ENCODE assay signal across 13 cellular contexts in genomic region chr22:24485608-24486007, GRCh38. TPM values are rescaled to one million over a fixed set of nuclear protein-coding genes. Genes with fewer than 3 reads are reported as not detected.
DNase-seq lines count a peak whose midpoint lies in the region; ATAC-seq and TF ChIP-seq lines count a peak whose summit lies in the region.
"Had no signal": no experiment of that assay in that cellular context is flagged by ENCODE, and none has a peak within 500 bp of the region (broad histone marks: within the 10 kb centered on the region; RNA-seq: fewer than 3 reads in every experiment).

No MANE protein-coding gene starts in this region.

- H4K12ac ChIP-seq in trophoblast cell (ENCODE audit: low read depth, low read length): no peak overlapping the region

- no peak overlapping the region for H2BK12ac ChIP-seq in trophoblast cell (ENCODE audit: low read length)

- no peaks in the 10 kb centered on the region for H3K79me2 ChIP-seq in trophoblast cell (ENCODE audit: control insufficient read depth, insufficient read depth, low read length, poor library complexity)

- H3K4me3 ChIP-seq in heart left ventricle (no peak overlapping the region), left ventricle myocardium inferior (no peak overlapping the region), upper lobe of right lung (no peak overlapping the region), trophoblast cell (ENCODE audit: low read depth, low read length) (no peak overlapping the region)
- H3K4me3 ChIP-seq: cardiac muscle cell, lung, vagina had no signal

- H3K9me3 ChIP-seq in heart left ventricle (no peaks in the 10 kb centered on the region), left ventricle myocardium inferior (replicated peaks) (no peaks in the 10 kb centered on the region), upper lobe of right lung (no peaks in the 10 kb centered on the region), trophoblast cell (ENCODE audit: insufficient read depth, low read depth, low read length) (no peaks in the 10 kb centered on the region)
- H3K9me3 ChIP-seq: vagina had no signal

- DNase-seq in heart left ventricle (no peak), cardiac septum (ENCODE audit: low spot score) (no peak), left ventricle myocardium inferior (no peak), upper lobe of right lung (no peak), trophoblast cell (no peak)
- DNase-seq in effector CD4-positive, alpha-beta T cell: no peak
- DNase-seq: NCI-H1105, T1000 had no signal

- ATAC-seq in heart left ventricle (peak in 2 of 4 donors; percentile 56 to 76), SK-N-SH treated with all-trans-retinoic acid at 6 μM for 48 hours (peak; percentile 63), upper lobe of right lung (no peak), HG03159 (IDR thresholded peaks at IDR 0.05; ENCODE audit: unreplicated experiment) (no peak)

- intact Hi-C loops in heart left ventricle (cut with DNase I) (loop anchor here in 4 of 10 donors (2.0 to 10.0 kb wide), 4 partner anchors 63 to 163 kb away; no protein-coding TSS in a partner anchor), cardiac septum (cut with DNase I) (loop anchor here (5.0 kb wide), 2 partner anchors 43 to 63 kb away; no protein-coding TSS in a partner anchor), left ventricle myocardium inferior (cut with micrococcal nuclease) (loop anchor here (10.0 kb wide), 1 partner anchor 61 kb away; the partner anchor contains the start of gene ADORA2A), upper lobe of right lung (cut with DNase I) (no loop called here)

- H2BK5ac ChIP-seq in trophoblast cell (ENCODE audit: low read depth, low read length, poor library complexity): no peak overlapping the region

- no peak overlapping the region for H4K91ac ChIP-seq in trophoblast cell (ENCODE audit: low read depth, low read length)

- H3K36me3 ChIP-seq in heart left ventricle (no peaks in the 10 kb centered on the region), left ventricle myocardium inferior (no peaks in the 10 kb centered on the region), upper lobe of right lung (no peaks in the 10 kb centered on the region), trophoblast cell (ENCODE audit: control insufficient read depth in 1 of 2, insufficient read depth in 2 of 2, low read length in 2 of 2) (no peaks in the 10 kb centered on the region)
- H3K36me3 ChIP-seq: cardiac muscle cell, vagina had no signal

- TF ChIP-seq POLR2A in heart left ventricle (IDR thresholded peaks at IDR 0.05): no peak

- H3K27me3 ChIP-seq in heart left ventricle (no peaks in the 10 kb centered on the region), left ventricle myocardium inferior (ENCODE audit: low read depth) (no peaks in the 10 kb centered on the region), upper lobe of right lung (no peaks in the 10 kb centered on the region), trophoblast cell (ENCODE audit: insufficient read depth, low read length) (no peaks in the 10 kb centered on the region)
- H3K27me3 ChIP-seq: cardiac muscle cell, vagina had no signal

- no peak overlapping the region for H3K18ac ChIP-seq in trophoblast cell (ENCODE audit: low read length)

- H3K9ac ChIP-seq in trophoblast cell (ENCODE audit: low read length): no peak overlapping the region

- H3K27ac ChIP-seq in heart left ventricle: no peak overlapping the region
- no peak overlapping the region for H3K27ac ChIP-seq in left ventricle myocardium inferior (replicated peaks)
- no peak overlapping the region for H3K27ac ChIP-seq in upper lobe of right lung
- no peak overlapping the region for H3K27ac ChIP-seq in trophoblast cell (ENCODE audit: low read depth, low read length)
- H3K27ac ChIP-seq: cardiac muscle cell, vagina had no signal

- no peak overlapping the region for H3K4ac ChIP-seq in trophoblast cell (ENCODE audit: low read depth, low read length)

- no peak overlapping the region for H3K4me2 ChIP-seq in trophoblast cell (ENCODE audit: low read length)

- H3K79me1 ChIP-seq in trophoblast cell (ENCODE audit: low read length): no peaks in the 10 kb centered on the region

- 47 to 61% (median 53%) methylated on average over 3 of the region's 3 CpGs for WGBS in heart left ventricle, 4 donors
- WGBS in trophoblast cell (ENCODE audit: extremely low coverage, insufficient coverage, insufficient read length): no CpG with 5 or more reads among the region's 3 CpGs

- H2BK120ac ChIP-seq in trophoblast cell (ENCODE audit: insufficient read depth, low read length, poor library complexity): no peak overlapping the region

- no peak overlapping the region for H2AK5ac ChIP-seq in trophoblast cell (ENCODE audit: low read length)

- no peak overlapping the region for H4K8ac ChIP-seq in trophoblast cell (ENCODE audit: low read depth, low read length)

- TF ChIP-seq CTCF in heart left ventricle (IDR thresholded peaks at IDR 0.05): peak in 11 of 12 donors; percentile 32 to 66 (median 50)
- TF ChIP-seq CTCF in left ventricle myocardium inferior (IDR thresholded peaks at IDR 0.05; ENCODE audit: borderline replicate concordance): peak; percentile 68
- TF ChIP-seq CTCF in upper lobe of right lung (IDR thresholded peaks at IDR 0.05): peak; percentile 35

- no peak overlapping the region for H3K23ac ChIP-seq in trophoblast cell (ENCODE audit: low read length)

- no peak overlapping the region for H3K14ac ChIP-seq in trophoblast cell (ENCODE audit: low read length)

- H2AFZ ChIP-seq in trophoblast cell (ENCODE audit: insufficient read depth, low read length, poor library complexity): no peak overlapping the region

- H3K4me1 ChIP-seq in heart left ventricle (peaks cover 0 to 37% (median 5%) of the 10 kb centered on the region in 12 donors), left ventricle myocardium inferior (peaks cover 18% of the 10 kb centered on the region), upper lobe of right lung (peaks cover 19% of the 10 kb centered on the region), trophoblast cell (ENCODE audit: control insufficient read depth in 1 of 2, insufficient read depth in 2 of 2, low read length in 2 of 2) (no peaks in the 10 kb centered on the region)

TF ChIP-seq in SK-N-SH treated with all-trans-retinoic acid at 6 μM for 48 hours, 23 proteins besides CTCF, POLR2A, EP300 and RAD21:
- TF ChIP-seq ZNF70 (CRISPR knock-in tag; IDR thresholded peaks at IDR 0.05): no peak
- TF ChIP-seq, protein P1, sequence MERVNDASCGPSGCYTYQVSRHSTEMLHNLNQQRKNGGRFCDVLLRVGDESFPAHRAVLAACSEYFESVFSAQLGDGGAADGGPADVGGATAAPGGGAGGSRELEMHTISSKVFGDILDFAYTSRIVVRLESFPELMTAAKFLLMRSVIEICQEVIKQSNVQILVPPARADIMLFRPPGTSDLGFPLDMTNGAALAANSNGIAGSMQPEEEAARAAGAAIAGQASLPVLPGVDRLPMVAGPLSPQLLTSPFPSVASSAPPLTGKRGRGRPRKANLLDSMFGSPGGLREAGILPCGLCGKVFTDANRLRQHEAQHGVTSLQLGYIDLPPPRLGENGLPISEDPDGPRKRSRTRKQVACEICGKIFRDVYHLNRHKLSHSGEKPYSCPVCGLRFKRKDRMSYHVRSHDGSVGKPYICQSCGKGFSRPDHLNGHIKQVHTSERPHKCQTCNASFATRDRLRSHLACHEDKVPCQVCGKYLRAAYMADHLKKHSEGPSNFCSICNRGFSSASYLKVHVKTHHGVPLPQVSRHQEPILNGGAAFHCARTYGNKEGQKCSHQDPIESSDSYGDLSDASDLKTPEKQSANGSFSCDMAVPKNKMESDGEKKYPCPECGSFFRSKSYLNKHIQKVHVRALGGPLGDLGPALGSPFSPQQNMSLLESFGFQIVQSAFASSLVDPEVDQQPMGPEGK (CRISPR knock-in tag; IDR thresholded peaks at IDR 0.05; ENCODE audit: borderline replicate concordance): no peak
- TF ChIP-seq CREB5 (CRISPR knock-in tag; IDR thresholded peaks at IDR 0.05; ENCODE audit: low read depth): no peak
- no peak for TF ChIP-seq ESRRG (CRISPR knock-in tag; IDR thresholded peaks at IDR 0.05)
- TF ChIP-seq ZFP3 (CRISPR knock-in tag; IDR thresholded peaks at IDR 0.05): no peak
- TF ChIP-seq ISL1 (CRISPR knock-in tag; IDR thresholded peaks at IDR 0.05): no peak
- no peak for TF ChIP-seq GLIS3 (CRISPR knock-in tag; IDR thresholded peaks at IDR 0.05)

RNA-seq across cellular contexts. Expression of gene UPB1, which starts 9.5 kb away (rescaled TPM):
- total RNA-seq in heart left ventricle (1 to 10 TPM in 3 of 9 donors, under 1 TPM in 6; 0.35 to 1.9 (median 0.80) TPM), cardiac septum (0.67 TPM), left ventricle myocardium inferior (1.1 TPM), upper lobe of right lung (1.5 TPM)
- 1 to 10 TPM in 1 of 2 donors, under 1 TPM in 1; 0.24 to 1.8 TPM for polyA plus RNA-seq in heart left ventricle
- polyA plus RNA-seq in trophoblast cell (2013): 0.03 and 0.04 TPM in 2 replicates
- total RNA-seq: vagina had no signal

RNA-seq across cellular contexts. Expression of gene ADORA2A, which starts 58.2 kb away (rescaled TPM):
- 10 to 100 TPM in 1 of 9 donors, 1 to 10 TPM in 8; 1.5 to 12.1 (median 4.5) TPM for total RNA-seq in heart left ventricle
- polyA plus RNA-seq in heart left ventricle: 1 to 10 TPM; 3.9 to 5.5 TPM
- 5.3 TPM for total RNA-seq in cardiac septum
- 3.6 TPM for total RNA-seq in left ventricle myocardium inferior
- 17.2 TPM for total RNA-seq in upper lobe of right lung
- polyA plus RNA-seq in trophoblast cell (2013): 2.0 and 2.6 TPM in 2 replicates
